8 cellular contexts compared by ENCODE assay signal in the genomic region with DNA sequence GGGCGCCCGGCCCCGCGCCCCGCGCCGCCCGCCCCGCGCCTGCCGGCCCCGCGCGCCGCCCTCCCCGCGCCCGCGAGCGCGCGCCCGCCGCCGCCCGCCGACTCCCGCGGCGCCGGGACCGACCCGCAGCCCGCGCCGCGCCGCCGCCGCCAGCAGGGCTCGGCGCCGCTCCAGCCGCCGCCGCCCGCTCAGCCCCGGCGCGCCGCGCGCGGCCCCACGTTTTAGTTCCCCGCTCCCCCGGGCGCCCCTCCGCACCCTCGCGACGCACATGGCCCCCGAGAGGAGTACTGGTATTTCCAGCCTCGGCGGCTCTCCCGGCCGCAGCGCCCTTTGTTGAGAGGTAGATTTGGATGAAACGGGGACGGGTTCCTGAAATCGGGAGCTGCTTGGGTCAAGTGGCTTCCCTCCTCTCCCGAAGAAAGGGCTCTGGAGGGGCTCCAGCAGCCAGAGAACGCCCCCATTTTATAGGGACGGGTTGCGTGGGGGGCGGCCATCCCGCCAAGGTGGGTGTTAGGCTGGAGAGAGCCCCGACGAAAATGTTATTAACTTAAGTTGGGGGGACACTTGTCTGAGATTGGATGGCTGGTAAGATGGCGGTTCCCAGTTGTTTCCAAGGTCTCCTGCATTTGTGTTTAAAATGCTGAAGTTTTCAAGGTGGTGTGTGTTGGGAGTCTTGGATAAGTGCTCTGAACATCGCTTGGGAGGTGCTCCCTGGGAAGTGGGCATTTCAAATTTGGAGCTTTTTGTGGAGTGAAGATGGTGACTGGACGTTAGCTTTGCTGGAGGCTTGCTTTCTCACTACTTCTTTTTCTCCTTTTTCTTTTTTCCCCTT. TPM values are rescaled to one million over a fixed set of nuclear protein-coding genes. Genes with fewer than 3 reads are reported as not detected.
DNase-seq lines count a peak whose midpoint lies in the region; ATAC-seq, FAIRE-seq and TF ChIP-seq lines count a peak whose summit lies in the region.

No MANE protein-coding gene starts in this region.

- no peak overlapping the region for H3K27ac ChIP-seq in A673 (ENCODE audit: low read depth, low read length, poor library complexity, severe bottlenecking)

- H3K9me3 ChIP-seq in A673 (ENCODE audit: low read depth, low read length, poor library complexity, severe bottlenecking): no peaks in the 10 kb centered on the region
- no peaks in the 10 kb centered on the region for H3K9me3 ChIP-seq in neuron (ENCODE audit: low read length)

- CTCF ChIA-PET in A673 (lab: Charles Lee): no interaction called here
- CTCF ChIA-PET in activated CD8-positive, alpha-beta memory T cell treated with anti-CD3 and anti-CD28 coated beads, Interleukin-2, amount 10 ng/mL, durations not matched to agents 7 days and 5 days (lab: Charles Lee): interaction anchor here (2.5 kb wide), 1 partner anchor 18 kb away, joined by 7 read pairs; no protein-coding TSS in a partner anchor

- H3K9me3 Mint-ChIP-seq in activated CD8-positive, alpha-beta memory T cell treated with anti-CD3 and anti-CD28 coated beads, Interleukin-2, amount 10 ng/mL, durations not matched to agents 7 days and 5 days (ENCODE audit: low read depth): no peaks in the 10 kb centered on the region

- peak; percentile 9 for ATAC-seq in activated CD8-positive, alpha-beta memory T cell treated with anti-CD3 and anti-CD28 coated beads, Interleukin-2, amount 10 ng/mL, durations not matched to agents 7 days and 5 days
- no peak for ATAC-seq in HG02759 (IDR thresholded peaks at IDR 0.05; ENCODE audit: unreplicated experiment)
- no peak for ATAC-seq in GM18498 (IDR thresholded peaks at IDR 0.05; ENCODE audit: unreplicated experiment)

- peak overlapping the region; percentile 79 for H3K4me3 Mint-ChIP-seq in activated CD8-positive, alpha-beta memory T cell treated with anti-CD3 and anti-CD28 coated beads, Interleukin-2, amount 10 ng/mL, durations not matched to agents 7 days and 5 days

- H3K36me3 ChIP-seq in A673 (ENCODE audit: insufficient read depth, low read length, poor library complexity, severe bottlenecking) (peaks cover 6% of the 10 kb centered on the region), H7 (replicated peaks; ENCODE audit: control insufficient read depth, insufficient read depth, low read length) (no peaks in the 10 kb centered on the region), neuron (ENCODE audit: insufficient read depth, low read length) (peaks cover 7% of the 10 kb centered on the region)

- no TSS peak for BruUV-seq in A673 (replicated peaks; lab: Mats Ljungman, UMichigan)

- H3K4me1 ChIP-seq in A673 (ENCODE audit: insufficient read depth, low read length, poor library complexity, severe bottlenecking) (peaks cover 40% of the 10 kb centered on the region), neuron (ENCODE audit: insufficient read depth, low read length) (peaks cover 59% of the 10 kb centered on the region)

- peak overlapping the region; percentile 91 for H3K4me3 ChIP-seq in A673 (ENCODE audit: low read depth, low read length, poor library complexity, severe bottlenecking)
- peak overlapping the region; percentile 26 for H3K4me3 ChIP-seq in H7 (ENCODE audit: insufficient read depth, low read depth, low read length)
- peak overlapping the region; percentile 69 for H3K4me3 ChIP-seq in neuron (ENCODE audit: low read length)

- peaks cover 40% of the 10 kb centered on the region for H3K27me3 Mint-ChIP-seq in activated CD8-positive, alpha-beta memory T cell treated with anti-CD3 and anti-CD28 coated beads, Interleukin-2, amount 10 ng/mL, durations not matched to agents 7 days and 5 days

- intact Hi-C loops in A673 (cut with micrococcal nuclease; ENCODE audit: unreplicated experiment): loop anchor here (2.0 to 10.0 kb wide), 3 partner anchors 115 to 827 kb away; no protein-coding TSS in a partner anchor

- DNase-seq in A673 (ENCODE audit: low spot score): no peak
- peak; percentile 80 for DNase-seq in H7
- no peak for DNase-seq in activated CD8-positive, alpha-beta memory T cell treated with anti-CD3 and anti-CD28 coated beads, Interleukin-2, amount 10 ng/mL, durations not matched to agents 7 days and 5 days
- DNase-seq in fibroblast of peridontal ligament (ENCODE audit: extremely low read depth): peak; percentile 27
- DNase-seq in HTR-8/SVneo (ENCODE audit: insufficient read length, low spot score): no peak

- H3K36me3 Mint-ChIP-seq in activated CD8-positive, alpha-beta memory T cell treated with anti-CD3 and anti-CD28 coated beads, Interleukin-2, amount 10 ng/mL, durations not matched to agents 7 days and 5 days: peaks cover 30% of the 10 kb centered on the region

- peak overlapping the region; percentile 63 for H3K27ac Mint-ChIP-seq in activated CD8-positive, alpha-beta memory T cell treated with anti-CD3 and anti-CD28 coated beads, Interleukin-2, amount 10 ng/mL, durations not matched to agents 7 days and 5 days

- no peak for FAIRE-seq in HTR-8/SVneo (lab: Jason Lieb, UNC)

- no peak for TF ChIP-seq CTCF in A673 (conservative IDR thresholded peaks at IDR 0.05; ENCODE audit: low read depth, low read length)

- POLR2A ChIA-PET in A673 (lab: Charles Lee; ENCODE audit: low non-redundant PET): interaction anchor here (0.6 kb wide), 1 partner anchor 42 kb away, joined by 14 read pairs; no protein-coding TSS in a partner anchor

- H3K4me1 Mint-ChIP-seq in activated CD8-positive, alpha-beta memory T cell treated with anti-CD3 and anti-CD28 coated beads, Interleukin-2, amount 10 ng/mL, durations not matched to agents 7 days and 5 days: peaks cover 62% of the 10 kb centered on the region

- H3K27me3 ChIP-seq in A673 (replicated peaks; ENCODE audit: insufficient read depth, low read depth, low read length, poor library complexity) (peaks cover 12% of the 10 kb centered on the region), H7 (ENCODE audit: control insufficient read depth, insufficient read depth, low read length) (peaks cover 83% of the 10 kb centered on the region), neuron (ENCODE audit: insufficient read depth, low read length) (peaks cover 10% of the 10 kb centered on the region)

- no peak overlapping the region for H2AFZ ChIP-seq in neuron (ENCODE audit: low read depth, low read length)

RNA-seq across cellular contexts. Expression of gene BMI1, which starts 1.1 kb away (rescaled TPM):
- 65.3 and 85.2 TPM in 2 replicates for total RNA-seq in A673 (2021)
- total RNA-seq in H7 (2014; rRNA removed; shearing (Covaris generic)): 1.3 and 4.1 TPM in 2 replicates
- total RNA-seq in activated CD8-positive, alpha-beta memory T cell treated with anti-CD3 and anti-CD28 coated beads, Interleukin-2, amount 10 ng/mL, durations not matched to agents 7 days and 5 days: 10 to 100 TPM; 45.9 to 74.6 TPM

RNA-seq across cellular contexts. Expression of gene COMMD3, which starts 5.9 kb away (rescaled TPM):
- total RNA-seq in A673 (2021): 66.0 and 72.6 TPM in 2 replicates
- total RNA-seq in H7 (2014; rRNA removed; shearing (Covaris generic)): 1.1 and 1.8 TPM in 2 replicates
- total RNA-seq in activated CD8-positive, alpha-beta memory T cell treated with anti-CD3 and anti-CD28 coated beads, Interleukin-2, amount 10 ng/mL, durations not matched to agents 7 days and 5 days: 100 to 1,000 TPM in 1 of 2 experiments, 10 to 100 TPM in 1; 70.6 to 103 TPM

RNA-seq across cellular contexts. Expression of gene SPAG6, which starts 23.2 kb away (rescaled TPM):
- total RNA-seq in A673 (2021): 0.39 and 0.74 TPM in 2 replicates
- total RNA-seq in H7 (2014; rRNA removed; shearing (Covaris generic)): not detected in 2 replicates
- total RNA-seq in activated CD8-positive, alpha-beta memory T cell treated with anti-CD3 and anti-CD28 coated beads, Interleukin-2, amount 10 ng/mL, durations not matched to agents 7 days and 5 days: 1 to 10 TPM; 3.7 to 6.0 TPM

Comparison
In these comparisons a context has a peak if more than half of its experiments do, and no peak if none do; other contexts are left out.
1. DNase-seq: peak in H7 (single experiment) and fibroblast of peridontal ligament (single experiment); none in A673 (single experiment), activated CD8-positive, alpha-beta memory T cell treated with anti-CD3 and anti-CD28 coated beads, Interleukin-2, amount 10 ng/mL, durations not matched to agents 7 days and 5 days (single experiment) and HTR-8/SVneo (single experiment).
2. H3K4me3 ChIP-seq: peak in every context shown above with its lines; median percentile 91 in A673; 69 in neuron; 26 in H7.
3. RNA of gene COMMD3, which starts 5.9 kb away (total RNA-seq): 70.6 to 103 TPM in activated CD8-positive, alpha-beta memory T cell treated with anti-CD3 and anti-CD28 coated beads, Interleukin-2, amount 10 ng/mL, durations not matched to agents 7 days and 5 days and 66.0 to 72.6 TPM in A673; 1.1 to 1.8 TPM in H7; every median in the first group is over 10 times any median in the second.